Comparison of ENCODE assay signal across 13 cellular contexts in the genomic region with DNA sequence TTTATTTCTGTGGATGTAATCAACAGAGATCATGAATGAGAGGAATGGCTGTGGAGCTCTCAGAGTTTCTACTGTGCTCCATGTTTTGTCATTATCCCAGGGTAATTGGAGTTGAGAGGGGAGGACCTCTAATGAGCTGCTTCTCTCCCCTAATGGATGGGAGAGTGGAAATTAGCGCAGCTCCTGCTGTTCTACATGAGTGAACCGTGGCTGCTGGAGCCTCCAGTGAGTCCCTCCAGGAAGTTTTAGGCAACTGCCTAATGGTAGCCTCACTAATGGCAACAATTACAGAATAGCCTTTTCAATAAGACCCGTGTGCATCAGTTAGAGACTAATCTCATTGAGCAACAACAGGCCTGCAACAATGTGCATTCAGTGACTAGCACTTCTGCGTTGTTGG. TPM values are rescaled to one million over a fixed set of nuclear protein-coding genes. Genes with fewer than 3 reads are reported as not detected.
"Had no signal": no experiment of that assay in that cellular context is flagged by ENCODE, and none has a peak within 500 bp of the region (broad histone marks: within the 10 kb centered on the region; RNA-seq: fewer than 3 reads in every experiment).

No MANE protein-coding gene starts in this region.

- H3K9me3 Mint-ChIP-seq: activated CD4-positive, alpha-beta memory T cell treated with anti-CD3 and anti-CD28 coated beads, Interleukin-2, amount 10 ng/mL, durations not matched to agents 7 days and 5 days; activated naive CD4-positive, alpha-beta T cell treated with anti-CD3 and anti-CD28 coated beads, Interleukin-2, amount 50 U/mL, for 24 hours; activated T-cell treated with anti-CD3 and anti-CD28 coated beads, Interleukin-2, amount 50 U/mL, for 24 hours had no signal

- H3K4me3 Mint-ChIP-seq: activated CD4-positive, alpha-beta memory T cell treated with anti-CD3 and anti-CD28 coated beads, Interleukin-2, amount 10 ng/mL, durations not matched to agents 7 days and 5 days; activated naive CD4-positive, alpha-beta T cell treated with anti-CD3 and anti-CD28 coated beads, Interleukin-2, amount 50 U/mL, for 24 hours; activated T-cell treated with anti-CD3 and anti-CD28 coated beads, Interleukin-2, amount 50 U/mL, for 24 hours; neural crest cell had no signal

- H3K4me1 Mint-ChIP-seq: activated naive CD4-positive, alpha-beta T cell treated with anti-CD3 and anti-CD28 coated beads, Interleukin-2, amount 50 U/mL, for 24 hours had no signal

- DNase-seq: activated CD4-positive, alpha-beta memory T cell treated with anti-CD3 and anti-CD28 coated beads, Interleukin-2, amount 10 ng/mL, durations not matched to agents 7 days and 5 days; activated effector memory CD4-positive, alpha-beta T cell treated with Interleukin-2 at 50 U/mL for 16 hours; activated T-cell treated with anti-CD3 and anti-CD28 coated beads, Interleukin-2, amount 50 U/mL, for 24 hours; midbrain; ovary; stimulated activated naive CD8-positive, alpha-beta T cell treated with anti-CD3 and anti-CD28 coated beads, Interleukin-15, Interleukin-2, amounts not matched to agents 100 U/mL and 50 U/mL, for 24 hours; trophoblast cell; WERI-Rb-1 had no signal

- H3K36me3 Mint-ChIP-seq: activated naive CD4-positive, alpha-beta T cell treated with anti-CD3 and anti-CD28 coated beads, Interleukin-2, amount 50 U/mL, for 24 hours had no signal

- H3K27ac Mint-ChIP-seq: activated CD4-positive, alpha-beta memory T cell treated with anti-CD3 and anti-CD28 coated beads, Interleukin-2, amount 10 ng/mL, durations not matched to agents 7 days and 5 days; activated naive CD4-positive, alpha-beta T cell treated with anti-CD3 and anti-CD28 coated beads, Interleukin-2, amount 50 U/mL, for 24 hours; activated T-cell treated with anti-CD3 and anti-CD28 coated beads, Interleukin-2, amount 50 U/mL, for 24 hours had no signal

RNA-seq across cellular contexts. Expression of a gene that starts 31.3 kb away (rescaled TPM):
- total RNA-seq: left lobe of liver, lung microvascular endothelial cell, pulmonary artery endothelial cell had no signal
